ENCODE assay signal across 8 cellular contexts in the genomic region with DNA sequence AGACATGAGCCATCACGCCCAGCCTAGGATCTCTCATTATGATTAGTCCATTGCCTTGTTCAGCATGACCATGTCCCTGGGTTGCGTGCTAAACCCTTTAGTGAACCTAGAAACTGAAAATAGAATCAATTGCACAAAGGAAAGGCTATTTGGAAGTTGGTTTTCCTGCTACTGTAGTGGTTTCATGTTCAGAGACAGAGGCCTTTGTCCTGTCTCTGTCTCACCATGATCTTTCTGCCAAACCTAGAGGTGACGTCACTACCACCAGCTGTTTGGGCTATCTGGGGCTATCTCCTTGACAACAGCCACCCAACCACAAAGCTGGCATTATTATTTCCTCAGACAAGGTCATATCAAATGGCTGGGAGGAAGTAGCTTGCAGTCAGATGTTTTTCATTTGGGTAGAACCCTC. TPM values are rescaled to one million over a fixed set of nuclear protein-coding genes. Genes with fewer than 3 reads are reported as not detected.
DNase-seq lines count a peak whose midpoint lies in the region; ATAC-seq lines count a peak whose summit lies in the region.

No MANE protein-coding gene starts in this region.

- no peak overlapping the region for H3K4me3 Mint-ChIP-seq in activated naive CD8-positive, alpha-beta T cell treated with anti-CD3 and anti-CD28 coated beads, Interleukin-2, amount 10 ng/mL, durations not matched to agents 7 days and 5 days
- no peak overlapping the region for H3K4me3 Mint-ChIP-seq in stimulated activated memory B cell treated with anti-CD40 and anti-IgM and Interleukin-4, amounts not matched to agents 10 μg/mL and 1 μg/mL and 100 μg/mL, for 72 hours

- intact Hi-C loops in right cardiac atrium (cut with DNase I): no loop called here

- WGBS in right cardiac atrium: 53% methylated on average over 3 of the region's 3 CpGs

- H3K9me3 ChIP-seq in right cardiac atrium (ENCODE audit: control insufficient read depth, low read length): no peaks in the 10 kb centered on the region

- H3K27me3 ChIP-seq in right cardiac atrium (ENCODE audit: control insufficient read depth, insufficient read depth): no peaks in the 10 kb centered on the region

- H3K9me3 Mint-ChIP-seq in activated naive CD8-positive, alpha-beta T cell treated with anti-CD3 and anti-CD28 coated beads, Interleukin-2, amount 10 ng/mL, durations not matched to agents 7 days and 5 days: peaks cover 3% of the 10 kb centered on the region
- no peaks in the 10 kb centered on the region for H3K9me3 Mint-ChIP-seq in stimulated activated memory B cell treated with anti-CD40 and anti-IgM and Interleukin-4, amounts not matched to agents 10 μg/mL and 1 μg/mL and 100 μg/mL, for 72 hours

- peaks cover 15% of the 10 kb centered on the region for H3K4me1 Mint-ChIP-seq in activated naive CD8-positive, alpha-beta T cell treated with anti-CD3 and anti-CD28 coated beads, Interleukin-2, amount 10 ng/mL, durations not matched to agents 7 days and 5 days
- H3K4me1 Mint-ChIP-seq in stimulated activated memory B cell treated with anti-CD40 and anti-IgM and Interleukin-4, amounts not matched to agents 10 μg/mL and 1 μg/mL and 100 μg/mL, for 72 hours: peaks cover 41% of the 10 kb centered on the region

- POLR2A ChIA-PET in activated naive CD8-positive, alpha-beta T cell treated with anti-CD3 and anti-CD28 coated beads, Interleukin-2, amount 10 ng/mL, durations not matched to agents 7 days and 5 days (lab: Charles Lee): no interaction called here

- peaks cover 4% of the 10 kb centered on the region for H3K36me3 Mint-ChIP-seq in activated naive CD8-positive, alpha-beta T cell treated with anti-CD3 and anti-CD28 coated beads, Interleukin-2, amount 10 ng/mL, durations not matched to agents 7 days and 5 days
- no peaks in the 10 kb centered on the region for H3K36me3 Mint-ChIP-seq in stimulated activated memory B cell treated with anti-CD40 and anti-IgM and Interleukin-4, amounts not matched to agents 10 μg/mL and 1 μg/mL and 100 μg/mL, for 72 hours

- peaks cover 4% of the 10 kb centered on the region for H3K4me1 ChIP-seq in right cardiac atrium (ENCODE audit: control insufficient read depth, insufficient read depth, low read length)

- H3K27ac ChIP-seq in right cardiac atrium (ENCODE audit: low read length): peak overlapping the region; percentile 7

- H3K27ac Mint-ChIP-seq in activated naive CD8-positive, alpha-beta T cell treated with anti-CD3 and anti-CD28 coated beads, Interleukin-2, amount 10 ng/mL, durations not matched to agents 7 days and 5 days: peak overlapping the region; percentile 15
- peak overlapping the region; percentile 46 for H3K27ac Mint-ChIP-seq in stimulated activated memory B cell treated with anti-CD40 and anti-IgM and Interleukin-4, amounts not matched to agents 10 μg/mL and 1 μg/mL and 100 μg/mL, for 72 hours

- DNase-seq in activated T-cell treated with anti-CD3 and anti-CD28 coated beads for 24 hours (ENCODE audit: low read depth) (peak; percentile 4), activated T-cell treated with anti-CD3 and anti-CD28 coated beads for 4 hours (no peak), NCI-H2196 treated with DMSO at 0.1 percent for 48 hours (lab: John Stamatoyannopoulos, UW; ENCODE audit: unreplicated experiment) (peak; percentile 97), right cardiac atrium (peak in 1 of 3 donors; percentile 27), T1000 (lab: John Stamatoyannopoulos, UW) (no peak)
- DNase-seq in activated naive CD8-positive, alpha-beta T cell treated with anti-CD3 and anti-CD28 coated beads, Interleukin-2, amount 10 ng/mL, durations not matched to agents 7 days and 5 days: no peak

- H3K4me3 ChIP-seq in right cardiac atrium (ENCODE audit: low read length): no peak overlapping the region

- peaks cover 7% of the 10 kb centered on the region for H3K27me3 Mint-ChIP-seq in activated naive CD8-positive, alpha-beta T cell treated with anti-CD3 and anti-CD28 coated beads, Interleukin-2, amount 10 ng/mL, durations not matched to agents 7 days and 5 days
- no peaks in the 10 kb centered on the region for H3K27me3 Mint-ChIP-seq in stimulated activated memory B cell treated with anti-CD40 and anti-IgM and Interleukin-4, amounts not matched to agents 10 μg/mL and 1 μg/mL and 100 μg/mL, for 72 hours

- ATAC-seq in HG02981 (IDR thresholded peaks at IDR 0.05; ENCODE audit: unreplicated experiment): peak; percentile 62
- ATAC-seq in activated naive CD8-positive, alpha-beta T cell treated with anti-CD3 and anti-CD28 coated beads, Interleukin-2, amount 10 ng/mL, durations not matched to agents 7 days and 5 days (ENCODE audit: low read depth): no peak
- peak; percentile 4 to 41 for ATAC-seq in right cardiac atrium
- ATAC-seq in stimulated activated memory B cell treated with anti-CD40 and anti-IgM and Interleukin-4, amounts not matched to agents 10 μg/mL and 1 μg/mL and 100 μg/mL, for 72 hours: peak; percentile 75

RNA-seq across cellular contexts. Expression of a gene that starts 4.0 kb away (rescaled TPM):
- total RNA-seq in activated naive CD8-positive, alpha-beta T cell treated with anti-CD3 and anti-CD28 coated beads, Interleukin-2, amount 10 ng/mL, durations not matched to agents 7 days and 5 days: 100 to 1,000 TPM; 113 TPM
- 10 to 100 TPM; 45.2 to 63.6 (median 48.3) TPM for total RNA-seq in right cardiac atrium
- 28.0 TPM for polyA plus RNA-seq in right cardiac atrium

Comparison
In these comparisons a context has a peak if more than half of its experiments do, and no peak if none do; other contexts are left out.
1. DNase-seq: peak in activated T-cell treated with anti-CD3 and anti-CD28 coated beads for 24 hours (single experiment) and NCI-H2196 treated with DMSO at 0.1 percent for 48 hours (single experiment); none in activated T-cell treated with anti-CD3 and anti-CD28 coated beads for 4 hours (single experiment), activated naive CD8-positive, alpha-beta T cell treated with anti-CD3 and anti-CD28 coated beads, Interleukin-2, amount 10 ng/mL, durations not matched to agents 7 days and 5 days (single experiment) and T1000 (single experiment).